In genomic region chr6:119129148-119129967, GRCh38 we compare ENCODE assay signal across 8 cellular contexts. TPM values are rescaled to one million over a fixed set of nuclear protein-coding genes. Genes with fewer than 3 reads are reported as not detected.
DNase-seq lines count a peak whose midpoint lies in the region; ATAC-seq and TF ChIP-seq lines count a peak whose summit lies in the region.

No MANE protein-coding gene starts in this region.

- H3K27ac ChIP-seq in foreskin keratinocyte: peak overlapping the region; percentile 26

- TF ChIP-seq CTCF in CD14-positive monocyte (IDR thresholded peaks at IDR 0.05) (peak; percentile 84), foreskin keratinocyte (conservative IDR thresholded peaks at IDR 0.05) (peak; percentile 90), osteocyte (IDR thresholded peaks at IDR 0.05) (peak; percentile 79)

- peaks cover 16% of the 10 kb centered on the region for H3K4me1 ChIP-seq in foreskin keratinocyte

- DNase-seq in CD14-positive monocyte (ENCODE audit: low spot score) (no peak), NCI-H1930 (lab: John Stamatoyannopoulos, UW) (peak; percentile 26 to 35), UCSD-AML1 (lab: John Stamatoyannopoulos, UW; ENCODE audit: unreplicated experiment) (peak; percentile 11), foreskin keratinocyte (peak in 1 of 2 donors; percentile 58), osteocyte (ENCODE audit: extremely low spot score, unreplicated experiment) (no peak)
- no peak for DNase-seq in effector CD4-positive, alpha-beta T cell

- H3K4me1 Mint-ChIP-seq in CD14-positive monocyte (peaks cover 13% of the 10 kb centered on the region), osteocyte (ENCODE audit: unreplicated experiment) (peaks cover 27% of the 10 kb centered on the region)

- H3K36me3 Mint-ChIP-seq in CD14-positive monocyte (no peaks in the 10 kb centered on the region), osteocyte (ENCODE audit: unreplicated experiment) (no peaks in the 10 kb centered on the region)

- H3K9me3 Mint-ChIP-seq in CD14-positive monocyte (no peaks in the 10 kb centered on the region), osteocyte (ENCODE audit: unreplicated experiment) (no peaks in the 10 kb centered on the region)

- no peaks in the 10 kb centered on the region for H3K27me3 ChIP-seq in foreskin keratinocyte

- H3K27me3 Mint-ChIP-seq in CD14-positive monocyte (ENCODE audit: low read depth in 3 of 3) (peaks cover 0 to 3% (median 2%) of the 10 kb centered on the region in 3 donors), osteocyte (ENCODE audit: unreplicated experiment) (no peaks in the 10 kb centered on the region)

- intact Hi-C loops in CD14-positive monocyte (cut with micrococcal nuclease): loop anchor here in 1 of 2 donors (10.0 kb wide), 1 partner anchor 55 kb away; no protein-coding TSS in a partner anchor

- ATAC-seq in GM18519 (IDR thresholded peaks at IDR 0.05; ENCODE audit: low FRiP score, unreplicated experiment) (peak; percentile 72), HG02970 (IDR thresholded peaks at IDR 0.05; ENCODE audit: low FRiP score, unreplicated experiment) (peak; percentile 59), foreskin keratinocyte (peak; percentile 74)

- H3K27ac Mint-ChIP-seq in CD14-positive monocyte (peak overlapping the region in 1 of 7 donors; percentile 11), osteocyte (ENCODE audit: unreplicated experiment) (peak overlapping the region; percentile 88)

- H3K4me3 Mint-ChIP-seq in CD14-positive monocyte (no peak overlapping the region), osteocyte (ENCODE audit: unreplicated experiment) (no peak overlapping the region)

RNA-seq across cellular contexts. Expression of gene FAM184A, which starts 50.9 kb away (rescaled TPM):
- polyA plus RNA-seq in CD14-positive monocyte (not detected), foreskin keratinocyte (0.03 and 0.07 TPM in 2 replicates)
- total RNA-seq in foreskin keratinocyte (0.14 and 0.17 TPM in 2 replicates), osteocyte (0.50 and 0.59 TPM in 2 replicates)

Comparison
In these comparisons a context has a peak if more than half of its experiments do, and no peak if none do; other contexts are left out.
1. DNase-seq: peak in NCI-H1930 (2 of 2) and UCSD-AML1 (single experiment); none in CD14-positive monocyte (single experiment), osteocyte (single experiment) and effector CD4-positive, alpha-beta T cell (single experiment).
2. Peak in every context shown above with its lines, with median percentiles within 50 percentile points of each other: CTCF ChIP-seq and ATAC-seq.